Comparison of ENCODE assay signal across 8 cellular contexts in genomic region chr16:30698139-30698815, GRCh38. TPM values are rescaled to one million over a fixed set of nuclear protein-coding genes. Genes with fewer than 3 reads are reported as not detected.
DNase-seq lines count a peak whose midpoint lies in the region; ATAC-seq lines count a peak whose summit lies in the region.

No MANE protein-coding gene starts in this region.

- DNase-seq in NCI-H524 (lab: John Stamatoyannopoulos, UW) = peak; percentile 93 to 99
- peak; percentile 99 for DNase-seq in activated CD4-positive, alpha-beta T cell treated with anti-CD3 and anti-CD28 coated beads for 4 hours
- DNase-seq in left colon = peak; percentile 99
- peak; percentile 98 to 99 (median 99) for DNase-seq in stimulated activated CD4-positive, alpha-beta T cell treated with anti-CD3 and anti-CD28 coated beads, Interleukin-1b, Interleukin-23, amount 100 ng/mL, for 24 hours (ENCODE audit: low read depth in 4 of 4, low spot score in 1 of 4)

- intact Hi-C loops in left colon (cut with DNase I, micrococcal nuclease) = no loop called here

- peak overlapping the region; percentile 84 to 99 (median 90) for H3K4me3 ChIP-seq in BLaER1 treated with 17β-estradiol and CSF1 and Interleukin-3, amounts not matched to agents 10 nM and 100 nM

- H3K27me3 ChIP-seq in BLaER1 treated with 17β-estradiol and CSF1 and Interleukin-3, amounts not matched to agents 10 nM and 100 nM = no peaks in the 10 kb centered on the region

- H3K4me2 ChIP-seq in BLaER1 treated with 17β-estradiol and CSF1 and Interleukin-3, amounts not matched to agents 10 nM and 100 nM = peak overlapping the region; percentile 84 to 100 (median 94)

- peaks cover 42 to 58% (median 53%) of the 10 kb centered on the region in 10 experiments for H3K4me1 ChIP-seq in BLaER1 treated with 17β-estradiol and CSF1 and Interleukin-3, amounts not matched to agents 10 nM and 100 nM

- no peaks in the 10 kb centered on the region for H3K9me3 ChIP-seq in BLaER1 treated with 17β-estradiol and CSF1 and Interleukin-3, amounts not matched to agents 10 nM and 100 nM (replicated peaks in 1 of 11)

- H3K9ac ChIP-seq in BLaER1 treated with 17β-estradiol and CSF1 and Interleukin-3, amounts not matched to agents 10 nM and 100 nM = peak overlapping the region; percentile 97 to 100 (median 99)

- H3K27ac ChIP-seq in BLaER1 treated with 17β-estradiol and CSF1 and Interleukin-3, amounts not matched to agents 10 nM and 100 nM = peak overlapping the region; percentile 98 to 100 (median 99)
- H3K27ac ChIP-seq in cingulate gyrus (ENCODE audit: low read depth, low read length) = peak overlapping the region; percentile 100

- peaks cover 33 to 39% (median 35%) of the 10 kb centered on the region in 11 experiments for H3K36me3 ChIP-seq in BLaER1 treated with 17β-estradiol and CSF1 and Interleukin-3, amounts not matched to agents 10 nM and 100 nM

- peak; percentile 85 for ATAC-seq in GM19324 (IDR thresholded peaks at IDR 0.05; ENCODE audit: low FRiP score, unreplicated experiment)
- ATAC-seq in HG03457 (IDR thresholded peaks at IDR 0.05; ENCODE audit: unreplicated experiment) = peak; percentile 49
- peak; percentile 79 for ATAC-seq in left colon

- peaks cover 22 to 42% (median 31%) of the 10 kb centered on the region in 11 experiments; a peak in 20 of 22 replicates for H4K20me1 ChIP-seq in BLaER1 treated with 17β-estradiol and CSF1 and Interleukin-3, amounts not matched to agents 10 nM and 100 nM

RNA-seq across cellular contexts. Expression of gene SRCAP, which starts 0.7 kb away (rescaled TPM):
- 10 to 100 TPM; 60.6 to 68.3 TPM for total RNA-seq in left colon

RNA-seq across cellular contexts. Expression of gene FBRS, which starts 40.0 kb away (rescaled TPM):
- total RNA-seq in left colon = 10 to 100 TPM; 71.8 to 78.8 TPM

RNA-seq across cellular contexts. Expression of gene PRR14, which starts 47.5 kb away (rescaled TPM):
- total RNA-seq in left colon = 10 to 100 TPM; 47.6 to 51.0 TPM

RNA-seq across cellular contexts. Expression of gene PHKG2, which starts 49.9 kb away (rescaled TPM):
- total RNA-seq in left colon = 10 to 100 TPM; 38.0 to 42.8 TPM

Comparison
In these comparisons a context has a peak if more than half of its experiments do, and no peak if none do; other contexts are left out.
1. Peak in every context shown above with its lines: DNase-seq, ATAC-seq, H3K4me3 ChIP-seq and H3K27ac ChIP-seq.